8 cellular contexts compared by ENCODE assay signal in genomic region chr6:14121936-14122344, GRCh38. TPM values are rescaled to one million over a fixed set of nuclear protein-coding genes. Genes with fewer than 3 reads are reported as not detected.
DNase-seq lines count a peak whose midpoint lies in the region; ATAC-seq and TF ChIP-seq lines count a peak whose summit lies in the region.

No MANE protein-coding gene starts in this region.

- peaks cover 3% of the 10 kb centered on the region; the same call in 1 of the 2 replicates for H3K27me3 ChIP-seq in BE2C

- DNase-seq in activated effector memory CD4-positive, alpha-beta T cell treated with anti-CD3 and anti-CD28 coated beads, Interleukin-2, amount 50 U/mL, for 16 hours = peak; percentile 72
- DNase-seq in activated effector memory CD4-positive, alpha-beta T cell treated with Interleukin-2 at 50 U/mL for 16 hours = no peak
- peak; percentile 67 for DNase-seq in T-helper 2 cell treated with Interferon-gamma antibody and Interleukin-4, amounts not matched to agents 5 μg/mL and 100 μg/mL, for 36 hours (ENCODE audit: low spot score)
- peak; percentile 15 for DNase-seq in stimulated activated CD4-positive, alpha-beta T cell treated with anti-CD3 and anti-CD28 coated beads, Interleukin-4, amount 100 ng/mL, for 1 hour
- DNase-seq in NCI-H2029 treated with DMSO at 0.1 percent for 48 hours (lab: John Stamatoyannopoulos, UW) (no peak), NCI-H69 (lab: John Stamatoyannopoulos, UW) (no peak), BE2C (no peak)

- H3K36me3 Mint-ChIP-seq in T-helper 2 cell treated with Interferon-gamma antibody and Interleukin-4, amounts not matched to agents 5 μg/mL and 100 μg/mL, for 36 hours (ENCODE audit: low read depth) = peaks cover 41% of the 10 kb centered on the region

- H3K9me3 ChIP-seq in BE2C = no peaks in the 10 kb centered on the region

- ATAC-seq in HG03045 (IDR thresholded peaks at IDR 0.05; ENCODE audit: unreplicated experiment) = peak; percentile 62

- H3K4me1 ChIP-seq in BE2C = no peaks in the 10 kb centered on the region

- H3K4me3 Mint-ChIP-seq in T-helper 2 cell treated with Interferon-gamma antibody and Interleukin-4, amounts not matched to agents 5 μg/mL and 100 μg/mL, for 36 hours = peak overlapping the region; percentile 24

- H3K9me3 Mint-ChIP-seq in T-helper 2 cell treated with Interferon-gamma antibody and Interleukin-4, amounts not matched to agents 5 μg/mL and 100 μg/mL, for 36 hours = no peaks in the 10 kb centered on the region

- no peaks in the 10 kb centered on the region for H3K27me3 Mint-ChIP-seq in T-helper 2 cell treated with Interferon-gamma antibody and Interleukin-4, amounts not matched to agents 5 μg/mL and 100 μg/mL, for 36 hours (ENCODE audit: low read depth)

- H3K27ac Mint-ChIP-seq in T-helper 2 cell treated with Interferon-gamma antibody and Interleukin-4, amounts not matched to agents 5 μg/mL and 100 μg/mL, for 36 hours = peak overlapping the region; percentile 14

- H3K36me3 ChIP-seq in BE2C = no peaks in the 10 kb centered on the region

- no peak for TF ChIP-seq CTCF in BE2C (IDR thresholded peaks at IDR 0.05; ENCODE audit: low read depth, low read length)

- no peak overlapping the region for H3K4me3 ChIP-seq in BE2C (ENCODE audit: low read depth, low read length)

- peaks cover 41% of the 10 kb centered on the region for H3K4me1 Mint-ChIP-seq in T-helper 2 cell treated with Interferon-gamma antibody and Interleukin-4, amounts not matched to agents 5 μg/mL and 100 μg/mL, for 36 hours (ENCODE audit: low read depth)

RNA-seq across cellular contexts. Expression of gene CD83, which starts 4.4 kb away (rescaled TPM):
- polyA plus RNA-seq in BE2C (2012; ENCODE audit: insufficient read depth, insufficient read length, low read depth) = 0.25 TPM

Comparison
In these comparisons a context has a peak if more than half of its experiments do, and no peak if none do; other contexts are left out.
1. DNase-seq: peak in activated effector memory CD4-positive, alpha-beta T cell treated with anti-CD3 and anti-CD28 coated beads, Interleukin-2, amount 50 U/mL, for 16 hours (single experiment), T-helper 2 cell treated with Interferon-gamma antibody and Interleukin-4, amounts not matched to agents 5 μg/mL and 100 μg/mL, for 36 hours (single experiment) and stimulated activated CD4-positive, alpha-beta T cell treated with anti-CD3 and anti-CD28 coated beads, Interleukin-4, amount 100 ng/mL, for 1 hour (single experiment); none in activated effector memory CD4-positive, alpha-beta T cell treated with Interleukin-2 at 50 U/mL for 16 hours (single experiment), NCI-H2029 treated with DMSO at 0.1 percent for 48 hours (single experiment), NCI-H69 (single experiment) and BE2C (single experiment).